1 cellular context compared by ENCODE assay signal in genomic region chr6:132461958-132462357, GRCh38.
TF ChIP-seq lines count a peak whose summit lies in the region.

No MANE protein-coding gene starts in this region.

TF ChIP-seq in GM12878, 131 proteins besides CTCF, POLR2A, EP300 and RAD21 (continued from another document):
- TF ChIP-seq, protein P1, sequence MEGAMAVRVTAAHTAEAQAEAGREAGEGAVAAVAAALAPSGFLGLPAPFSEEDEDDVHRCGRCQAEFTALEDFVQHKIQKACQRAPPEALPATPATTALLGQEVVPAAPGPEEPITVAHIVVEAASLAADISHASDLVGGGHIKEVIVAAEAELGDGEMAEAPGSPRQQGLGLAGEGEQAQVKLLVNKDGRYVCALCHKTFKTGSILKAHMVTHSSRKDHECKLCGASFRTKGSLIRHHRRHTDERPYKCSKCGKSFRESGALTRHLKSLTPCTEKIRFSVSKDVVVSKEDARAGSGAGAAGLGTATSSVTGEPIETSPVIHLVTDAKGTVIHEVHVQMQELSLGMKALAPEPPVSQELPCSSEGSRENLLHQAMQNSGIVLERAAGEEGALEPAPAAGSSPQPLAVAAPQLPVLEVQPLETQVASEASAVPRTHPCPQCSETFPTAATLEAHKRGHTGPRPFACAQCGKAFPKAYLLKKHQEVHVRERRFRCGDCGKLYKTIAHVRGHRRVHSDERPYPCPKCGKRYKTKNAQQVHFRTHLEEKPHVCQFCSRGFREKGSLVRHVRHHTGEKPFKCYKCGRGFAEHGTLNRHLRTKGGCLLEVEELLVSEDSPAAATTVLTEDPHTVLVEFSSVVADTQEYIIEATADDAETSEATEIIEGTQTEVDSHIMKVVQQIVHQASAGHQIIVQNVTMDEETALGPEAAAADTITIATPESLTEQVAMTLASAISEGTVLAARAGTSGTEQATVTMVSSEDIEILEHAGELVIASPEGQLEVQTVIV (IDR thresholded peaks at IDR 0.05; ENCODE audit: borderline replicate concordance, partially characterized antibody), result no peak
- TF ChIP-seq MEF2B (IDR thresholded peaks at IDR 0.05; ENCODE audit: partially characterized antibody, poor library complexity, severe bottlenecking) (peak; percentile 78), MTA2 (IDR thresholded peaks at IDR 0.05; ENCODE audit: low read depth) (peak; percentile 48; the same call in 1 of the 2 replicates), BCL11A (IDR thresholded peaks at IDR 0.05; ENCODE audit: low read depth, low read length) (peak; percentile 59; the same call in 1 of the 2 replicates)
TF ChIP-seq in GM12878: peak in this region for 4.
